26 cellular contexts compared by ENCODE assay signal in genomic region chr1:182610606-182611194, GRCh38. TPM values are rescaled to one million over a fixed set of nuclear protein-coding genes. Genes with fewer than 3 reads are reported as not detected.
DNase-seq lines count a peak whose midpoint lies in the region; ATAC-seq, FAIRE-seq and TF ChIP-seq lines count a peak whose summit lies in the region.
"Had no signal": no experiment of that assay in that cellular context is flagged by ENCODE, and none has a peak within 500 bp of the region (broad histone marks: within the 10 kb centered on the region; RNA-seq: fewer than 3 reads in every experiment).

No MANE protein-coding gene starts in this region.

- peaks cover 69% of the 10 kb centered on the region for H3K4me1 Mint-ChIP-seq in neural crest cell
- peaks cover 51% of the 10 kb centered on the region for H3K4me1 Mint-ChIP-seq in endodermal cell

- TF ChIP-seq CTCF in BE2C (IDR thresholded peaks at IDR 0.05; ENCODE audit: low read depth, low read length), result no peak
- TF ChIP-seq CTCF in neural crest cell (conservative IDR thresholded peaks at IDR 0.05), result no peak
- no peak for TF ChIP-seq CTCF in endodermal cell (conservative IDR thresholded peaks at IDR 0.05)

- H3K27ac Mint-ChIP-seq in neural crest cell (ENCODE audit: unreplicated experiment) (peak overlapping the region; percentile 61), endodermal cell (no peak overlapping the region)
- H3K27ac Mint-ChIP-seq: activated naive CD8-positive, alpha-beta T cell treated with anti-CD3 and anti-CD28 coated beads for 36 hours; WTC11 had no signal

- DNase-seq in BE2C (peak; percentile 80), GM19239 (ENCODE audit: insufficient read length, low spot score) (no peak), adipocyte (ENCODE audit: low read depth) (no peak), neural crest cell (ENCODE audit: low read depth, low spot score) (no peak), NCI-H187 (lab: John Stamatoyannopoulos, UW) (no peak), endodermal cell (no peak)
- DNase-seq: activated CD4-positive, alpha-beta T cell treated with anti-CD3 and anti-CD28 coated beads, Interleukin-2, amount 50 U/mL, for 4 hours; activated naive CD8-positive, alpha-beta T cell treated with anti-CD3 and anti-CD28 coated beads for 36 hours; body of pancreas; CD4-positive, CD25-positive, alpha-beta regulatory T cell; effector CD8-positive, alpha-beta T cell; gastrocnemius medialis; GDM1; GOT3; NCI-H1048; NCI-H2107; NCI-H526 treated with DMSO at 0.1 percent for 48 hours; retina; T-helper 9 cell had no signal

- H3K9ac ChIP-seq in adipocyte (ENCODE audit: low read length) (no peak overlapping the region), endodermal cell (ENCODE audit: extremely low read depth, low read length, poor library complexity, severe bottlenecking) (no peak overlapping the region)

- H3K27ac ChIP-seq in endodermal cell (ENCODE audit: low read depth, low read length), result no peak overlapping the region
- H3K27ac ChIP-seq: body of pancreas, gastrocnemius medialis, HL-60 had no signal

- H3K4me1 ChIP-seq in BE2C (peaks cover 67% of the 10 kb centered on the region), adipocyte (ENCODE audit: control insufficient read depth, insufficient read depth, low read length) (peaks cover 41% of the 10 kb centered on the region), endodermal cell (ENCODE audit: control insufficient read depth, insufficient read depth, low read length) (peaks cover 11% of the 10 kb centered on the region)
- H3K4me1 ChIP-seq: body of pancreas had no signal

- ATAC-seq in GM21786 (IDR thresholded peaks at IDR 0.05; ENCODE audit: unreplicated experiment) (no peak), HG03280 (IDR thresholded peaks at IDR 0.05; ENCODE audit: unreplicated experiment) (no peak)
- ATAC-seq: body of pancreas, esophagus mucosa, gastrocnemius medialis, HepG2, WTC11 had no signal

- H3K27me3 ChIP-seq in BE2C (no peaks in the 10 kb centered on the region), adipocyte (replicated peaks; ENCODE audit: control insufficient read depth, insufficient read depth, low read length) (no peaks in the 10 kb centered on the region), endodermal cell (ENCODE audit: control insufficient read depth, insufficient read depth, low read length, poor library complexity, severe bottlenecking) (peaks cover 5% of the 10 kb centered on the region)
- H3K27me3 ChIP-seq: body of pancreas, gastrocnemius medialis had no signal

- H3K4me3 Mint-ChIP-seq in neural crest cell, result no peak overlapping the region
- no peak overlapping the region for H3K4me3 Mint-ChIP-seq in endodermal cell
- H3K4me3 Mint-ChIP-seq: activated naive CD8-positive, alpha-beta T cell treated with anti-CD3 and anti-CD28 coated beads for 36 hours; CD4-positive, CD25-positive, alpha-beta regulatory T cell; WTC11 had no signal

- H3K9me3 Mint-ChIP-seq in neural crest cell (no peaks in the 10 kb centered on the region), endodermal cell (no peaks in the 10 kb centered on the region)
- H3K9me3 Mint-ChIP-seq: activated naive CD8-positive, alpha-beta T cell treated with anti-CD3 and anti-CD28 coated beads for 36 hours; CD4-positive, CD25-positive, alpha-beta regulatory T cell; WTC11 had no signal

- H3K4me3 ChIP-seq in BE2C (ENCODE audit: low read depth, low read length) (0 out of 2 replicates have a peak overlapping the region, but pooled peaks have one; percentile 9), adipocyte (ENCODE audit: low read length) (peak overlapping the region; percentile 42), endodermal cell (ENCODE audit: low read length) (no peak overlapping the region)
- H3K4me3 ChIP-seq: body of pancreas, gastrocnemius medialis, lung had no signal

- H3K36me3 Mint-ChIP-seq in neural crest cell (ENCODE audit: low read depth) (no peaks in the 10 kb centered on the region), endodermal cell (ENCODE audit: low read depth) (no peaks in the 10 kb centered on the region)
- H3K36me3 Mint-ChIP-seq: activated naive CD8-positive, alpha-beta T cell treated with anti-CD3 and anti-CD28 coated beads for 36 hours; CD4-positive, CD25-positive, alpha-beta regulatory T cell; WTC11 had no signal

- WGBS in endodermal cell (ENCODE audit: insufficient coverage in 1 of 2, insufficient read length in 1 of 2), 2 experiments, result 88 to 91% methylated on average over 4 to 6 of the region's 6 CpGs

- H3K27me3 Mint-ChIP-seq in neural crest cell (ENCODE audit: low read depth) (peaks cover 8% of the 10 kb centered on the region), endodermal cell (ENCODE audit: insufficient read depth) (peaks cover 19% of the 10 kb centered on the region)

- H3K9me3 ChIP-seq in BE2C (no peaks in the 10 kb centered on the region), adipocyte (ENCODE audit: control insufficient read depth, low read length) (no peaks in the 10 kb centered on the region), endodermal cell (ENCODE audit: control insufficient read depth, low read length) (no peaks in the 10 kb centered on the region)
- H3K9me3 ChIP-seq: body of pancreas, gastrocnemius medialis had no signal

- no peaks in the 10 kb centered on the region for H3K36me3 ChIP-seq in BE2C
- no peaks in the 10 kb centered on the region for H3K36me3 ChIP-seq in adipocyte (ENCODE audit: control insufficient read depth, insufficient read depth, low read length, severe bottlenecking)
- H3K36me3 ChIP-seq in endodermal cell (ENCODE audit: control insufficient read depth, insufficient read depth, low read length), result no peaks in the 10 kb centered on the region
- H3K36me3 ChIP-seq: gastrocnemius medialis had no signal

- FAIRE-seq in GM19239 (lab: Jason Lieb, UNC), result peak; percentile 53
- FAIRE-seq: HepG2 had no signal

RNA-seq across cellular contexts. Expression of gene RGS16, which starts 6.5 kb away (rescaled TPM):
- polyA plus RNA-seq in BE2C (2012; ENCODE audit: insufficient read depth, insufficient read length, low read depth), result 279 TPM
- total RNA-seq in neural crest cell (5.8 and 6.4 TPM in 2 replicates), endodermal cell (10 to 100 TPM; 14.8 to 19.4 TPM)
- polyA plus RNA-seq in endodermal cell (2013, experiment 1 of 2), result 42.3 TPM
- 38.7 TPM for polyA plus RNA-seq in endodermal cell (2013, experiment 2 of 2)
- total RNA-seq: HepG2 had no signal
- polyA plus RNA-seq: HepG2 had no signal

RNA-seq across cellular contexts. Expression of gene RNASEL, which starts 21.6 kb away (rescaled TPM):
- polyA plus RNA-seq in BE2C (2012; ENCODE audit: insufficient read depth, insufficient read length, low read depth), result 1.3 TPM
- 3.3 and 3.4 TPM in 2 replicates for total RNA-seq in neural crest cell
- 1 to 10 TPM; 2.6 to 3.1 TPM for total RNA-seq in endodermal cell
- polyA plus RNA-seq in endodermal cell (2013, experiment 1 of 2), result 2.2 TPM
- polyA plus RNA-seq in endodermal cell (2013, experiment 2 of 2), result 2.4 TPM
